In genomic region chr15:64032327-64032726, GRCh38 we compare ENCODE assay signal across 19 cellular contexts. TPM values are rescaled to one million over a fixed set of nuclear protein-coding genes. Genes with fewer than 3 reads are reported as not detected.
A peak's percentile ranks its signal among the peaks of the same experiment; 100 is the strongest.
DNase-seq lines count a peak whose midpoint lies in the region; ATAC-seq, FAIRE-seq and TF ChIP-seq lines count a peak whose summit lies in the region.
"Had no signal": no experiment of that assay in that cellular context is flagged by ENCODE, and none has a peak within 500 bp of the region (broad histone marks: within the 10 kb centered on the region; RNA-seq: fewer than 3 reads in every experiment).

No MANE protein-coding gene starts in this region.

- no peaks in the 10 kb centered on the region for H3K36me3 Mint-ChIP-seq in natural killer cell

- no peak for TF ChIP-seq POLR2A in heart left ventricle (IDR thresholded peaks at IDR 0.05)
- no peak for TF ChIP-seq POLR2A in Peyer's patch (IDR thresholded peaks at IDR 0.05)

- intact Hi-C loops in Right ventricle myocardium inferior (cut with DNase I) (no loop called here), cardiac septum (cut with DNase I) (no loop called here), heart left ventricle (cut with DNase I) (no loop called here), natural killer cell (cut with micrococcal nuclease) (no loop called here)

- H3K4me3 Mint-ChIP-seq in natural killer cell, result no peak overlapping the region

- H3K4me3 ChIP-seq in heart left ventricle, result no peak overlapping the region
- H3K4me3 ChIP-seq in Peyer's patch, result no peak overlapping the region
- H3K4me3 ChIP-seq: A549, PC-9, SJSA1 had no signal

- no peaks in the 10 kb centered on the region for H3K9me3 ChIP-seq in heart left ventricle
- no peaks in the 10 kb centered on the region for H3K9me3 ChIP-seq in Peyer's patch
- H3K9me3 ChIP-seq: A549, SJSA1 had no signal

- peak overlapping the region in 4 of 12 donors; percentile 22 to 59 (median 34) for H3K27ac ChIP-seq in heart left ventricle
- no peak overlapping the region for H3K27ac ChIP-seq in Peyer's patch
- H3K27ac ChIP-seq: A549, PC-9, SJSA1 had no signal

- peak overlapping the region in 1 of 2 donors; percentile 10 for H3K27ac Mint-ChIP-seq in natural killer cell

- 58 to 66% (median 63%) methylated on average over 5 of the region's 5 CpGs for WGBS in heart left ventricle, 4 donors

- ATAC-seq in Right ventricle myocardium inferior (peak; percentile 33), heart left ventricle (peak; percentile 27 to 57 (median 30)), natural killer cell (peak in 2 of 3 donors; percentile 66 to 76)
- ATAC-seq: A549, HepG2 had no signal

- H3K36me3 ChIP-seq in heart left ventricle, result peaks cover 0 to 17% (median 2%) of the 10 kb centered on the region in 9 donors
- peaks cover 0 to 10% (median 0%) of the 10 kb centered on the region in 3 donors for H3K36me3 ChIP-seq in Peyer's patch
- H3K36me3 ChIP-seq: SJSA1 had no signal

- FAIRE-seq in D721Med (lab: Jason Lieb, UNC), result no peak
- FAIRE-seq: A549, H1, HepG2 had no signal

- H3K4me1 ChIP-seq in heart left ventricle (peaks cover 0 to 37% (median 10%) of the 10 kb centered on the region in 12 donors), Peyer's patch (peaks cover 0 to 11% (median 0%) of the 10 kb centered on the region in 4 donors)
- H3K4me1 ChIP-seq: SJSA1 had no signal

- H3K27me3 ChIP-seq in heart left ventricle (no peaks in the 10 kb centered on the region), Peyer's patch (no peaks in the 10 kb centered on the region)

- no peaks in the 10 kb centered on the region for H3K27me3 Mint-ChIP-seq in natural killer cell (ENCODE audit: low read depth in 2 of 2)

- H3K4me1 Mint-ChIP-seq in natural killer cell, result peaks cover 11 to 17% of the 10 kb centered on the region in 2 donors

- DNase-seq in Right ventricle myocardium inferior (ENCODE audit: missing footprints) (no peak), cardiac septum (ENCODE audit: low spot score) (no peak), heart left ventricle (no peak), natural killer cell (no peak), Peyer's patch (no peak), D721Med (ENCODE audit: insufficient read length, low spot score) (no peak), glomerular visceral epithelial cell (ENCODE audit: extremely low spot score) (no peak)
- DNase-seq: DMS79 treated with DMSO at 0.1 percent for 48 hours, KG1, NCI-H1417, NCI-H187, NCI-H2107, NCI-H226, NCI-H524, PC-9 had no signal

- no peak for TF ChIP-seq CTCF in heart left ventricle (IDR thresholded peaks at IDR 0.05)
- TF ChIP-seq CTCF in natural killer cell (IDR thresholded peaks at IDR 0.05), result no peak
- no peak for TF ChIP-seq CTCF in Peyer's patch (IDR thresholded peaks at IDR 0.05)
- TF ChIP-seq CTCF in D721Med (IDR thresholded peaks at IDR 0.05; ENCODE audit: insufficient read depth, missing control alignments), result no peak

- H3K9me3 Mint-ChIP-seq in natural killer cell, result no peaks in the 10 kb centered on the region

RNA-seq across cellular contexts. Expression of gene DAPK2, which starts 14.0 kb away (rescaled TPM):
- 47.9 TPM for total RNA-seq in Right ventricle myocardium inferior
- total RNA-seq in cardiac septum, result 31.8 TPM
- 10 to 100 TPM; 20.4 to 56.2 (median 26.4) TPM for total RNA-seq in heart left ventricle
- polyA plus RNA-seq in heart left ventricle, result 10 to 100 TPM; 24.6 to 30.9 TPM
- 10 to 100 TPM in 1 of 3 donors, 1 to 10 TPM in 2; 3.7 to 25.3 (median 6.0) TPM for total RNA-seq in natural killer cell
- 100 to 1,000 TPM in 2 of 4 donors, 10 to 100 TPM in 2; 64.6 to 189 (median 125) TPM for total RNA-seq in Peyer's patch
